Comparison of ENCODE assay signal across 10 cellular contexts in genomic region chr6:139587469-139587868, GRCh38.
DNase-seq lines count a peak whose midpoint lies in the region; ATAC-seq, FAIRE-seq and TF ChIP-seq lines count a peak whose summit lies in the region.
"Had no signal": no experiment of that assay in that cellular context is flagged by ENCODE, and none has a peak within 500 bp of the region (broad histone marks: within the 10 kb centered on the region; RNA-seq: fewer than 3 reads in every experiment).

No MANE protein-coding gene starts in this region.

- DNase-seq in BJ (ENCODE audit: low read depth) (peak; percentile 89), NCI-H460 (ENCODE audit: extremely low read depth, low read depth) (peak; percentile 61), epithelial cell of prostate (ENCODE audit: low read depth, low spot score) (no peak), pancreas (no peak), heart left ventricle (no peak), left ventricle myocardium inferior (no peak)
- DNase-seq in stimulated activated naive B cell treated with anti-CD40 and anti-IgM and Interleukin-4, amounts not matched to agents 10 μg/mL and 1 μg/mL and 100 μg/mL, for 72 hours = no peak
- no peak for DNase-seq in CD4-positive, alpha-beta T cell
- DNase-seq: DND-41, NCI-H524 treated with DMSO at 0.1 percent for 48 hours had no signal

- H3K36me3 Mint-ChIP-seq in stimulated activated naive B cell treated with anti-CD40 and anti-IgM and Interleukin-4, amounts not matched to agents 10 μg/mL and 1 μg/mL and 100 μg/mL, for 72 hours = no peaks in the 10 kb centered on the region
- no peaks in the 10 kb centered on the region for H3K36me3 Mint-ChIP-seq in CD4-positive, alpha-beta T cell (ENCODE audit: low read depth)

- no peak overlapping the region for H3K27ac Mint-ChIP-seq in stimulated activated naive B cell treated with anti-CD40 and anti-IgM and Interleukin-4, amounts not matched to agents 10 μg/mL and 1 μg/mL and 100 μg/mL, for 72 hours
- H3K27ac Mint-ChIP-seq in CD4-positive, alpha-beta T cell = no peak overlapping the region

- H3K9me3 ChIP-seq in pancreas (no peaks in the 10 kb centered on the region), heart left ventricle (no peaks in the 10 kb centered on the region), left ventricle myocardium inferior (replicated peaks) (no peaks in the 10 kb centered on the region)
- H3K9me3 ChIP-seq in CD4-positive, alpha-beta T cell (ENCODE audit: control insufficient read depth, low read length) = no peaks in the 10 kb centered on the region

- POLR2A ChIA-PET in BJ (lab: Charles Lee) = interaction anchor here (0.6 to 2.3 kb wide), 7 partner anchors 9 to 218 kb away, joined by 3 to 26 read pairs (median 4); partner anchors contain the start of gene CITED2
- POLR2A ChIA-PET in CD4-positive, alpha-beta T cell (lab: Charles Lee) = no interaction called here

- H3K4me3 ChIP-seq in BJ (ENCODE audit: low read depth, low read length) (no peak overlapping the region), pancreas (no peak overlapping the region), heart left ventricle (no peak overlapping the region), left ventricle myocardium inferior (no peak overlapping the region)

- H3K4me3 Mint-ChIP-seq in stimulated activated naive B cell treated with anti-CD40 and anti-IgM and Interleukin-4, amounts not matched to agents 10 μg/mL and 1 μg/mL and 100 μg/mL, for 72 hours = no peak overlapping the region
- no peak overlapping the region for H3K4me3 Mint-ChIP-seq in CD4-positive, alpha-beta T cell

- peak overlapping the region; percentile 0 for H3K27ac ChIP-seq in epithelial cell of prostate
- peak overlapping the region; percentile 40 to 91 (median 74) for H3K27ac ChIP-seq in pancreas
- no peak overlapping the region for H3K27ac ChIP-seq in CD4-positive, alpha-beta T cell (ENCODE audit: low read depth, low read length)
- H3K27ac ChIP-seq in heart left ventricle = peak overlapping the region in 1 of 12 donors; percentile 45
- no peak overlapping the region for H3K27ac ChIP-seq in left ventricle myocardium inferior (replicated peaks)

- WGBS in pancreas, 2 donors = 67 to 80% methylated on average over 6 of the region's 6 CpGs
- 79 to 97% (median 89%) methylated on average over 6 of the region's 6 CpGs for WGBS in heart left ventricle, 4 donors

- no peaks in the 10 kb centered on the region for H3K36me3 ChIP-seq in BJ (ENCODE audit: control insufficient read depth, insufficient read depth, low read length)
- no peaks in the 10 kb centered on the region for H3K36me3 ChIP-seq in pancreas
- H3K36me3 ChIP-seq in heart left ventricle = no peaks in the 10 kb centered on the region
- no peaks in the 10 kb centered on the region for H3K36me3 ChIP-seq in left ventricle myocardium inferior

- H3K27me3 Mint-ChIP-seq in stimulated activated naive B cell treated with anti-CD40 and anti-IgM and Interleukin-4, amounts not matched to agents 10 μg/mL and 1 μg/mL and 100 μg/mL, for 72 hours = peaks cover 13 to 14% of the 10 kb centered on the region in 2 donors
- peaks cover 26% of the 10 kb centered on the region for H3K27me3 Mint-ChIP-seq in CD4-positive, alpha-beta T cell

- H3K9me3 Mint-ChIP-seq in stimulated activated naive B cell treated with anti-CD40 and anti-IgM and Interleukin-4, amounts not matched to agents 10 μg/mL and 1 μg/mL and 100 μg/mL, for 72 hours = no peaks in the 10 kb centered on the region
- no peaks in the 10 kb centered on the region for H3K9me3 Mint-ChIP-seq in CD4-positive, alpha-beta T cell

- TF ChIP-seq CTCF in BJ (IDR thresholded peaks at IDR 0.05; ENCODE audit: insufficient read depth, low read depth, low read length) = no peak
- TF ChIP-seq CTCF in pancreas (IDR thresholded peaks at IDR 0.05) = no peak
- no peak for TF ChIP-seq CTCF in CD4-positive, alpha-beta T cell (IDR thresholded peaks at IDR 0.05)
- TF ChIP-seq CTCF in heart left ventricle (IDR thresholded peaks at IDR 0.05) = no peak
- no peak for TF ChIP-seq CTCF in left ventricle myocardium inferior (IDR thresholded peaks at IDR 0.05; ENCODE audit: borderline replicate concordance)

- no peaks in the 10 kb centered on the region for H3K27me3 ChIP-seq in BJ (ENCODE audit: control insufficient read depth, insufficient read depth, low read length)
- no peaks in the 10 kb centered on the region for H3K27me3 ChIP-seq in pancreas
- H3K27me3 ChIP-seq in CD4-positive, alpha-beta T cell (ENCODE audit: control insufficient read depth, insufficient read depth, low read length) = no peaks in the 10 kb centered on the region
- no peaks in the 10 kb centered on the region for H3K27me3 ChIP-seq in heart left ventricle
- H3K27me3 ChIP-seq in left ventricle myocardium inferior (ENCODE audit: low read depth) = no peaks in the 10 kb centered on the region

- intact Hi-C loops in pancreas (cut with DNase I) = loop anchor here in 2 of 3 donors (5.0 to 10.0 kb wide), 2 partner anchors 213 to 215 kb away; partner anchors contain the start of gene CITED2 (in 2 of the 2)
- intact Hi-C loops in CD4-positive, alpha-beta T cell (cut with DNase I, micrococcal nuclease) = no loop called here
- intact Hi-C loops in heart left ventricle (cut with DNase I) = no loop called here
- intact Hi-C loops in left ventricle myocardium inferior (cut with micrococcal nuclease) = no loop called here

- TF ChIP-seq POLR2A in heart left ventricle (IDR thresholded peaks at IDR 0.05) = no peak

- FAIRE-seq in pancreas (lab: Jason Lieb, UNC) = no peak

- CTCF ChIA-PET in BJ (lab: Yijun Ruan, JAX) = interaction anchor here (0.6 to 1.1 kb wide), 2 partner anchors 62 to 218 kb away, joined by 3 to 4 read pairs; no protein-coding TSS in a partner anchor
- CTCF ChIA-PET in CD4-positive, alpha-beta T cell (lab: Charles Lee) = no interaction called here

- no peak for ATAC-seq in pancreas
- no peak for ATAC-seq in stimulated activated naive B cell treated with anti-CD40 and anti-IgM and Interleukin-4, amounts not matched to agents 10 μg/mL and 1 μg/mL and 100 μg/mL, for 72 hours (replicated peaks)
- no peak for ATAC-seq in CD4-positive, alpha-beta T cell (ENCODE audit: poor library complexity)
- no peak for ATAC-seq in heart left ventricle

- H3K4me1 ChIP-seq in pancreas (peaks cover 32 to 50% (median 42%) of the 10 kb centered on the region in 3 donors), heart left ventricle (peaks cover 0 to 31% (median 8%) of the 10 kb centered on the region in 12 donors), left ventricle myocardium inferior (peaks cover 40% of the 10 kb centered on the region)

- peaks cover 0 to 10% of the 10 kb centered on the region in 2 donors for H3K4me1 Mint-ChIP-seq in stimulated activated naive B cell treated with anti-CD40 and anti-IgM and Interleukin-4, amounts not matched to agents 10 μg/mL and 1 μg/mL and 100 μg/mL, for 72 hours
- no peaks in the 10 kb centered on the region for H3K4me1 Mint-ChIP-seq in CD4-positive, alpha-beta T cell (ENCODE audit: low read depth)

Comparison
In these comparisons a context has a peak if more than half of its experiments do, and no peak if none do; other contexts are left out.
1. DNase-seq: peak in BJ (single experiment) and NCI-H460 (single experiment); none in epithelial cell of prostate (single experiment), pancreas (0 of 6), stimulated activated naive B cell treated with anti-CD40 and anti-IgM and Interleukin-4, amounts not matched to agents 10 μg/mL and 1 μg/mL and 100 μg/mL, for 72 hours (single experiment), CD4-positive, alpha-beta T cell (0 of 10), heart left ventricle (0 of 5) and left ventricle myocardium inferior (single experiment).
2. H3K27ac ChIP-seq: peak in epithelial cell of prostate (single experiment) and pancreas (4 of 4); none in CD4-positive, alpha-beta T cell (single experiment) and left ventricle myocardium inferior (single experiment).
3. intact Hi-C loops: an anchor here in pancreas (5.0 to 10.0 kb wide); none called in CD4-positive, alpha-beta T cell, heart left ventricle and left ventricle myocardium inferior.